1 cellular context compared by ENCODE assay signal in the genomic region with DNA sequence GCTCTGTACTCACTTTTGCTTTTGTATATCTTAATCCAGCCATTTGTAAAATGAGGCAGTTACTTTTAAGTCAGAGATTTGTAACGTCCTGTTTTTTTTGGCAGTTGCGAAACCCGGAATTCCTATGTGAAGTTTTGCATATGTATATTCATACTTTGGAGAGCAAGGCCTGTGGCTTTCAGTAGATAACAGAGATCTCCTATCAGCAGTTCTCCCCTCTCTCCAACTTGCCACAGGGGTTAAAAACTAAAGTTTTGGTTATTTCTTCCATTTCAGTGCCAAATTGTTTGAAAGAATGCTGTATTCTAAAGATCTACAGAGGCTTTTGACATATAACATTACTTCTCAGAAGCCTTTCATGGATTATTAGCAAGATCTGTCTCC.
TF ChIP-seq lines count a peak whose summit lies in the region.

No MANE protein-coding gene starts in this region.

TF ChIP-seq in K562, 482 proteins besides CTCF, POLR2A, EP300 and RAD21 (continued from another document):
- TF ChIP-seq, protein P1, sequence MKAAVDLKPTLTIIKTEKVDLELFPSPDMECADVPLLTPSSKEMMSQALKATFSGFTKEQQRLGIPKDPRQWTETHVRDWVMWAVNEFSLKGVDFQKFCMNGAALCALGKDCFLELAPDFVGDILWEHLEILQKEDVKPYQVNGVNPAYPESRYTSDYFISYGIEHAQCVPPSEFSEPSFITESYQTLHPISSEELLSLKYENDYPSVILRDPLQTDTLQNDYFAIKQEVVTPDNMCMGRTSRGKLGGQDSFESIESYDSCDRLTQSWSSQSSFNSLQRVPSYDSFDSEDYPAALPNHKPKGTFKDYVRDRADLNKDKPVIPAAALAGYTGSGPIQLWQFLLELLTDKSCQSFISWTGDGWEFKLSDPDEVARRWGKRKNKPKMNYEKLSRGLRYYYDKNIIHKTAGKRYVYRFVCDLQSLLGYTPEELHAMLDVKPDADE (conservative IDR thresholded peaks at IDR 0.05; ENCODE audit: control insufficient read depth, low read depth, low read length) = no peak
- no peak for TF ChIP-seq SMARCA5 (IDR thresholded peaks at IDR 0.05)
- no peak for TF ChIP-seq NBN (IDR thresholded peaks at IDR 0.05; ENCODE audit: low read depth)
- no peak for TF ChIP-seq IRF9 (tag; IDR thresholded peaks at IDR 0.05)
- peak; percentile 56; the same call in 1 of the 2 replicates for TF ChIP-seq SMARCE1 (IDR thresholded peaks at IDR 0.05)
- TF ChIP-seq TEAD1 (CRISPR knock-in tag; IDR thresholded peaks at IDR 0.05) = peak in 1 of 2 experiments; percentile 36; a peak in 1 of 4 replicates
- TF ChIP-seq ZNF184 (CRISPR knock-in tag; IDR thresholded peaks at IDR 0.05) = no peak
- no peak for TF ChIP-seq STAG1 (CRISPR knock-in tag; IDR thresholded peaks at IDR 0.05; ENCODE audit: borderline replicate concordance)
- peak; percentile 44; the same call in 1 of the 2 replicates for TF ChIP-seq LEF1 (IDR thresholded peaks at IDR 0.05)
- peak in 1 of 2 experiments; percentile 14; a peak in 1 of 4 replicates for TF ChIP-seq RCOR1 (IDR thresholded peaks at IDR 0.05; ENCODE audit: borderline replicate concordance in 1 of 2, low read depth in 2 of 2, low read length in 2 of 2)
- TF ChIP-seq KLF6 (CRISPR knock-in tag; IDR thresholded peaks at IDR 0.05; ENCODE audit: borderline replicate concordance) = no peak
- TF ChIP-seq TCF3 (CRISPR knock-in tag; IDR thresholded peaks at IDR 0.05) = no peak
- no peak for TF ChIP-seq TRIM28 (IDR thresholded peaks at IDR 0.05)
- TF ChIP-seq POLR2H (tag; IDR thresholded peaks at IDR 0.05; ENCODE audit: low read depth) = 0 out of 2 replicates have a peak, but pooled peaks have one; percentile 25
- no peak for TF ChIP-seq ARHGAP35 (IDR thresholded peaks at IDR 0.05; ENCODE audit: partially characterized antibody)
- 0 out of 2 replicates have a peak, but pooled peaks have one; percentile 32 for TF ChIP-seq DPF2 (IDR thresholded peaks at IDR 0.05)
- peak; percentile 20; the same call in 1 of the 2 replicates for TF ChIP-seq JUND (IDR thresholded peaks at IDR 0.05; ENCODE audit: borderline replicate concordance, low read depth, low read length)
- 0 out of 3 replicates have a peak, but pooled peaks have one; percentile 17 for TF ChIP-seq JUND (tag; IDR thresholded peaks at IDR 0.05; ENCODE audit: borderline replicate concordance, low read depth, low read length)
- peak; percentile 49; the same call in 1 of the 2 replicates for TF ChIP-seq ZNF766 (CRISPR knock-in tag; conservative IDR thresholded peaks at IDR 0.05)
- no peak for TF ChIP-seq ILK (tag; IDR thresholded peaks at IDR 0.05; ENCODE audit: borderline replicate concordance, low read depth)
- TF ChIP-seq DACH1 (IDR thresholded peaks at IDR 0.05; ENCODE audit: partially characterized antibody) = no peak
- TF ChIP-seq FOXM1 (IDR thresholded peaks at IDR 0.05; ENCODE audit: low read depth) = peak; percentile 71; the same call in 1 of the 2 replicates
- TF ChIP-seq FOXM1 (CRISPR knock-in tag; IDR thresholded peaks at IDR 0.05; ENCODE audit: low read depth) = no peak
